In genomic region chr11:114078423-114078822, GRCh38 we compare ENCODE assay signal across 1 cellular context.
TF ChIP-seq lines count a peak whose summit lies in the region.

No MANE protein-coding gene starts in this region.

TF ChIP-seq in HepG2, 621 proteins besides CTCF, POLR2A, EP300 and RAD21 (continued from another document and continues in another):
- peak; percentile 84 for TF ChIP-seq PAXIP1 (CRISPR knock-in tag; conservative IDR thresholded peaks at IDR 0.05)
- peak; percentile 44; the same call in 1 of the 2 replicates for TF ChIP-seq ZNF607 (CRISPR knock-in tag; IDR thresholded peaks at IDR 0.05; ENCODE audit: borderline replicate concordance)
- no peak for TF ChIP-seq ZNF816 (CRISPR knock-in tag; IDR thresholded peaks at IDR 0.05; ENCODE audit: borderline replicate concordance)
- TF ChIP-seq LCORL (IDR thresholded peaks at IDR 0.05) = no peak
- 0 out of 2 replicates have a peak, but pooled peaks have one; percentile 50 for TF ChIP-seq LCORL (CRISPR knock-in tag; IDR thresholded peaks at IDR 0.05)
- TF ChIP-seq NFYC (CRISPR knock-in tag; IDR thresholded peaks at IDR 0.05) = no peak
- no peak for TF ChIP-seq REPIN1 (CRISPR knock-in tag; IDR thresholded peaks at IDR 0.05; ENCODE audit: borderline replicate concordance, low read depth)
- 0 out of 2 replicates have a peak, but pooled peaks have one; percentile 37 for TF ChIP-seq SKIL (CRISPR knock-in tag; IDR thresholded peaks at IDR 0.05; ENCODE audit: borderline replicate concordance)
- no peak for TF ChIP-seq ZNF382 (CRISPR knock-in tag; IDR thresholded peaks at IDR 0.05; ENCODE audit: borderline replicate concordance)
- TF ChIP-seq HINFP (CRISPR knock-in tag; IDR thresholded peaks at IDR 0.05; ENCODE audit: low read depth) = no peak
- TF ChIP-seq EZH2 (conservative IDR thresholded peaks at IDR 0.05; ENCODE audit: low read depth, low read length) = no peak
- peak; percentile 41; the same call in 1 of the 2 replicates for TF ChIP-seq NFIC (IDR thresholded peaks at IDR 0.05; ENCODE audit: low read length)
- no peak for TF ChIP-seq ZNF678 (CRISPR knock-in tag; IDR thresholded peaks at IDR 0.05)
- peak; percentile 49; the same call in 1 of the 2 replicates for TF ChIP-seq HNF4G (IDR thresholded peaks at IDR 0.05; ENCODE audit: borderline replicate concordance, low read depth, low read length)
- TF ChIP-seq HNF4G (CRISPR knock-in tag; IDR thresholded peaks at IDR 0.05; ENCODE audit: borderline replicate concordance, low read depth) = peak; percentile 74; the same call in 1 of the 2 replicates
- no peak for TF ChIP-seq CREBL2 (CRISPR knock-in tag; IDR thresholded peaks at IDR 0.05; ENCODE audit: borderline replicate concordance)
- TF ChIP-seq ZNF781 (CRISPR knock-in tag; IDR thresholded peaks at IDR 0.05; ENCODE audit: borderline replicate concordance, not compliant biosample characterization) = no peak
- no peak for TF ChIP-seq GATAD1 (CRISPR knock-in tag; IDR thresholded peaks at IDR 0.05)
- TF ChIP-seq NR2F2 (IDR thresholded peaks at IDR 0.05; ENCODE audit: borderline replicate concordance, low read depth) = peak; percentile 38; the same call in 1 of the 2 replicates
- TF ChIP-seq TEAD3 (CRISPR knock-in tag; optimal IDR thresholded peaks at IDR 0.05; ENCODE audit: borderline replicate concordance) = peak; percentile 48
- peak; percentile 53; the same call in 1 of the 2 replicates for TF ChIP-seq TCF7 (IDR thresholded peaks at IDR 0.05; ENCODE audit: low read depth)
- peak; percentile 32; the same call in 1 of the 2 replicates for TF ChIP-seq FOSL2 (CRISPR knock-in tag; IDR thresholded peaks at IDR 0.05)
- TF ChIP-seq PITX1 (CRISPR knock-in tag; IDR thresholded peaks at IDR 0.05) = no peak; the same call in 1 of the 2 replicates
- peak; percentile 55; the same call in 1 of the 2 replicates for TF ChIP-seq NCOA2 (CRISPR knock-in tag; IDR thresholded peaks at IDR 0.05)
- TF ChIP-seq ZNF12 (CRISPR knock-in tag; IDR thresholded peaks at IDR 0.05) = no peak
- no peak for TF ChIP-seq SETDB1 (CRISPR knock-in tag; IDR thresholded peaks at IDR 0.05; ENCODE audit: borderline replicate concordance)
- TF ChIP-seq RAD51 (IDR thresholded peaks at IDR 0.05; ENCODE audit: borderline replicate concordance) = no peak
- TF ChIP-seq SALL1 (CRISPR knock-in tag; IDR thresholded peaks at IDR 0.05) = peak; percentile 60; the same call in 1 of the 2 replicates
- TF ChIP-seq PPARG (CRISPR knock-in tag; conservative IDR thresholded peaks at IDR 0.05) = peak; percentile 69; the same call in 1 of the 2 replicates
- no peak for TF ChIP-seq SOX6 (IDR thresholded peaks at IDR 0.05)
- TF ChIP-seq SOX6 (CRISPR knock-in tag; IDR thresholded peaks at IDR 0.05) = peak; percentile 87
- TF ChIP-seq SRY (CRISPR knock-in tag; IDR thresholded peaks at IDR 0.05) = no peak
- no peak; the same call in 1 of the 2 replicates for TF ChIP-seq FOXO1 (CRISPR knock-in tag; IDR thresholded peaks at IDR 0.05)
- TF ChIP-seq HHEX (CRISPR knock-in tag; IDR thresholded peaks at IDR 0.05) = peak; percentile 43
- TF ChIP-seq HOXA5 (CRISPR knock-in tag; IDR thresholded peaks at IDR 0.05) = 0 out of 2 replicates have a peak, but pooled peaks have one; percentile 31
- TF ChIP-seq MTERF4 (CRISPR knock-in tag; IDR thresholded peaks at IDR 0.05) = no peak
- TF ChIP-seq RXRB (CRISPR knock-in tag; IDR thresholded peaks at IDR 0.05; ENCODE audit: borderline replicate concordance) = peak; percentile 63; the same call in 1 of the 2 replicates
- TF ChIP-seq MXD1 (CRISPR knock-in tag; IDR thresholded peaks at IDR 0.05) = no peak
- no peak for TF ChIP-seq SAP130 (CRISPR knock-in tag; IDR thresholded peaks at IDR 0.05; ENCODE audit: low read depth)
- TF ChIP-seq FOXK1 (CRISPR knock-in tag; IDR thresholded peaks at IDR 0.05; ENCODE audit: borderline replicate concordance, low read depth) = peak; percentile 52; the same call in 1 of the 2 replicates
- no peak for TF ChIP-seq SOX13 (IDR thresholded peaks at IDR 0.05)
- TF ChIP-seq SOX13 (CRISPR knock-in tag; conservative IDR thresholded peaks at IDR 0.05 in 1 of 2, IDR thresholded peaks at IDR 0.05 in 1 of 2) = peak in 1 of 2 experiments; percentile 78; a peak in 2 of 4 replicates
- no peak for TF ChIP-seq ETV5 (CRISPR knock-in tag; IDR thresholded peaks at IDR 0.05; ENCODE audit: borderline replicate concordance)
- peak; percentile 80 for TF ChIP-seq FOXP4 (CRISPR knock-in tag; IDR thresholded peaks at IDR 0.05)
- peak; percentile 69; the same call in 1 of the 2 replicates for TF ChIP-seq NCOR1 (IDR thresholded peaks at IDR 0.05; ENCODE audit: borderline replicate concordance, low read length)
- no peak for TF ChIP-seq YY1 (IDR thresholded peaks at IDR 0.05; ENCODE audit: insufficient read depth, insufficient replicate concordance, low read depth, low read length)
- peak; percentile 44; the same call in 1 of the 2 replicates for TF ChIP-seq FOXJ3 (CRISPR knock-in tag; IDR thresholded peaks at IDR 0.05; ENCODE audit: borderline replicate concordance)
- 0 out of 2 replicates have a peak, but pooled peaks have one; percentile 65 for TF ChIP-seq ZNF431 (CRISPR knock-in tag; IDR thresholded peaks at IDR 0.05; ENCODE audit: borderline replicate concordance, low read depth)
- no peak for TF ChIP-seq TBX3 (IDR thresholded peaks at IDR 0.05; ENCODE audit: borderline replicate concordance)
- TF ChIP-seq PHF8 (CRISPR knock-in tag; IDR thresholded peaks at IDR 0.05) = no peak
- no peak for TF ChIP-seq NCOA5 (CRISPR knock-in tag; IDR thresholded peaks at IDR 0.05)
- peak; percentile 50; the same call in 1 of the 2 replicates for TF ChIP-seq MED1 (CRISPR knock-in tag; IDR thresholded peaks at IDR 0.05)
- TF ChIP-seq NR2F6 (IDR thresholded peaks at IDR 0.05) = 0 out of 2 replicates have a peak, but pooled peaks have one; percentile 19
- TF ChIP-seq NR2F6 (CRISPR knock-in tag; IDR thresholded peaks at IDR 0.05) = peak; percentile 34; the same call in 1 of the 2 replicates
- peak; percentile 68 for TF ChIP-seq HDAC1 (CRISPR knock-in tag; IDR thresholded peaks at IDR 0.05)
- 0 out of 2 replicates have a peak, but pooled peaks have one; percentile 40 for TF ChIP-seq ARID3A (IDR thresholded peaks at IDR 0.05; ENCODE audit: low read depth, low read length)
- no peak for TF ChIP-seq MLXIP (CRISPR knock-in tag; IDR thresholded peaks at IDR 0.05; ENCODE audit: borderline replicate concordance)
